18 cellular contexts compared by ENCODE assay signal in the genomic region with DNA sequence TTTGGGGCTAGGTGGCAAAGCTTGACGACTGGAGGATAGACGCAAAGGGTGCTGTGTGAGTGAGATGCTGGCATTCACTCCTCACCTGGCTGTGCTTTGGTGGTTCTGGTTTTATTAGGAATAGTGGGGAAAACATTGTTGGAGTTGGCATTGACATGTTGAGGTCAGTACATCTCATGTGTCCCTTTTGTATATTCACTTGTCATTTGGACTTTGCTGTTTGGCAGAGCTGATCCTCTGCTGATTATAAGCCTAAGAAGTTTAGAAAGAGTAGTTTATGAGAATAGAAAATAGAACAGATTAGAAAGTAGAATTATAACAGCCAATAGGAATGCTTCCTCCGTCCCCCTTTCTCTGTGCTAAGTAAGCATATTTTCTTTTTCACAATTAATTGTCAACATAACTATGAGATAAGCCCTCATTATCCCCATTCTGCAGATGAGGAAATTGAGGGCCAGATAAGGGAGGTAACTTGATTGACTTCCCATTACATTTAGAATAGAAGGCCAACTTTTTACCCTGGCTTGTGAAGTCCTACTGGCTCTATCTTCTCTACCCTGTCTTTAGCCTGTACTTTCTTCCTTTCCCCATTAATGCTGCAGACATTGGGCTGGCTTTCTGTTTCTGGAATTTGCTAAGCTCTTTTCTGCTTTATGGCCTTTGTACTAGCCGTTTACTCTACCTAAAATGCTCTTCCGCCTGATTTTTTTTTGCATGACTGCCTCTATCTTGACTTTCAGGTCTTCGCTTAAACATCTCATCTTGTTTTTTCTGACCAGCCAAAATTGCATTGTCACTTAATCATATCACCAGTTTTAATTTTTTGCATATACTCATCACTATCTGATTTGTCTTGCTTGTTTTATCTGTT. TPM values are rescaled to one million over a fixed set of nuclear protein-coding genes. Genes with fewer than 3 reads are reported as not detected.
DNase-seq lines count a peak whose midpoint lies in the region; ATAC-seq, FAIRE-seq and TF ChIP-seq lines count a peak whose summit lies in the region.
"Had no signal": no experiment of that assay in that cellular context is flagged by ENCODE, and none has a peak within 500 bp of the region (broad histone marks: within the 10 kb centered on the region; RNA-seq: fewer than 3 reads in every experiment).

No MANE protein-coding gene starts in this region.

- CTCF ChIA-PET in GM12878 (lab: Yijun Ruan, JAX): interaction anchor here (0.6 to 5.6 kb wide), 4 partner anchors 11 to 128 kb away, joined by 3 to 52 read pairs (median 6); a partner anchor contains a TSS

- no peak overlapping the region for H3K4me3 Mint-ChIP-seq in neural progenitor cell

- H3K27ac ChIP-seq in C4-2B: peak overlapping the region; percentile 34; the same call in 1 of the 2 replicates
- H3K27ac ChIP-seq in GM12878 (ENCODE audit: control insufficient read depth, insufficient read depth): peak overlapping the region; percentile 10; the same call in 1 of the 2 replicates
- H3K27ac ChIP-seq in neural progenitor cell: no peak overlapping the region
- H3K27ac ChIP-seq in psoas muscle: no peak overlapping the region
- H3K27ac ChIP-seq: epithelial cell of prostate had no signal

- H3K9ac ChIP-seq in GM12878 (ENCODE audit: control insufficient read depth, insufficient read depth, low read length) (no peak overlapping the region), neural progenitor cell (no peak overlapping the region)

- peak overlapping the region; percentile 18; the same call in 1 of the 2 replicates for H3K4me3 ChIP-seq in GM12878
- H3K4me3 ChIP-seq in neural progenitor cell: no peak overlapping the region
- H3K4me3 ChIP-seq in psoas muscle: no peak overlapping the region

- H3K36me3 ChIP-seq in GM12878 (ENCODE audit: control insufficient read depth in 2 of 2, insufficient read depth in 2 of 2, low read length in 1 of 2): peaks cover 5 to 7% of the 10 kb centered on the region in 2 experiments; a peak in 3 of 4 replicates
- H3K36me3 ChIP-seq in neural progenitor cell: no peaks in the 10 kb centered on the region
- H3K36me3 ChIP-seq in psoas muscle (ENCODE audit: insufficient read depth in 1 of 2, low read depth in 1 of 2): peaks cover 0 to 5% of the 10 kb centered on the region in 2 donors

- H2AFZ ChIP-seq in GM12878 (ENCODE audit: control insufficient read depth, low read depth, low read length): no peak overlapping the region
- no peak overlapping the region for H2AFZ ChIP-seq in neural progenitor cell (replicated peaks)

- H3F3A ChIP-seq in neural progenitor cell (ENCODE audit: low read depth): no peaks in the 10 kb centered on the region

- H3K4me2 ChIP-seq in GM12878 (ENCODE audit: control insufficient read depth, insufficient read depth) (peak overlapping the region; percentile 85), neural progenitor cell (peak overlapping the region; percentile 9)

- peak overlapping the region; percentile 19 for H3K27ac Mint-ChIP-seq in neural progenitor cell

- in situ Hi-C loops in GM12878 (cut with MboI): loop anchor here (10.0 kb wide), 1 partner anchor 689 kb away; no protein-coding TSS in a partner anchor

- no peaks in the 10 kb centered on the region for H3K9me3 Mint-ChIP-seq in neural progenitor cell

- BruUV-seq in GM12878 (replicated peaks; lab: Mats Ljungman, UMichigan): no TSS peak

- peaks cover 54% of the 10 kb centered on the region for H3K4me1 ChIP-seq in GM12878 (ENCODE audit: control insufficient read depth, insufficient read depth, low read length)
- H3K4me1 ChIP-seq in neural progenitor cell: peaks cover 46% of the 10 kb centered on the region
- no peaks in the 10 kb centered on the region for H3K4me1 ChIP-seq in psoas muscle

- WGBS in GM12878 (ENCODE audit: insufficient coverage, insufficient replicate concordance, low lambda C conversion rate, missing lambda C conversion rate): 31% methylated on average over 6 of the region's 6 CpGs
- WGBS in psoas muscle, 3 donors: 89 to 90% (median 90%) methylated on average over 6 of the region's 6 CpGs

- POLR2A ChIA-PET in GM12878 (lab: Charles Lee): interaction anchor here (0.7 to 9.2 kb wide), 3 partner anchors 12 to 26 kb away, joined by 3 to 132 read pairs (median 3); a partner anchor contains a TSS

- no peaks in the 10 kb centered on the region for H3K9me3 ChIP-seq in GM12878 (replicated peaks; ENCODE audit: control insufficient read depth, insufficient read depth, low read length)
- no peaks in the 10 kb centered on the region for H3K9me3 ChIP-seq in neural progenitor cell (ENCODE audit: low read depth)
- H3K9me3 ChIP-seq in psoas muscle: no peaks in the 10 kb centered on the region

- RAD21 ChIA-PET in GM12878 (lab: Charles Lee; ENCODE audit: unreplicated experiment): interaction anchor here (0.7 to 9.8 kb wide), 5 partner anchors 11 to 467 kb away, joined by 3 to 128 read pairs (median 5); a partner anchor contains a TSS

- H3K4me1 Mint-ChIP-seq in neural progenitor cell: peaks cover 44% of the 10 kb centered on the region

- no peak for TF ChIP-seq CTCF in C4-2B (conservative IDR thresholded peaks at IDR 0.05)
- no peak for TF ChIP-seq CTCF in GM12878 (IDR thresholded peaks at IDR 0.05 in 2 of 3, conservative IDR thresholded peaks at IDR 0.05 in 1 of 3; ENCODE audit: control insufficient read depth in 2 of 3, extremely low read depth in 1 of 3, insufficient read depth in 1 of 3, low read depth in 3 of 3, low read length in 3 of 3)
- no peak for TF ChIP-seq CTCF in neural progenitor cell (IDR thresholded peaks at IDR 0.05)
- no peak for TF ChIP-seq CTCF in psoas muscle (IDR thresholded peaks at IDR 0.05)

- H3K79me2 ChIP-seq in GM12878 (ENCODE audit: control insufficient read depth, insufficient read depth, low read length): peaks cover 26% of the 10 kb centered on the region
- no peaks in the 10 kb centered on the region for H3K79me2 ChIP-seq in neural progenitor cell (ENCODE audit: low read depth)

- H3K36me3 Mint-ChIP-seq in neural progenitor cell: no peaks in the 10 kb centered on the region

- no peak for ATAC-seq in GM12878
- no peak for ATAC-seq in GM21381 (IDR thresholded peaks at IDR 0.05; ENCODE audit: unreplicated experiment)
- ATAC-seq in psoas muscle: no peak

- DNase-seq in GM19239 (ENCODE audit: insufficient read length, low spot score) (no peak), GM12878 (ENCODE audit: low read depth, low spot score) (no peak), neural progenitor cell (ENCODE audit: low spot score) (peak; percentile 36), hippocampal formation (lab: John Stamatoyannopoulos, UW) (no peak), psoas muscle (no peak)
- DNase-seq in central memory CD4-positive, alpha-beta T cell: no peak
- DNase-seq: activated CD4-positive, CD25-positive, alpha-beta regulatory T cell; activated effector memory CD4-positive, alpha-beta T cell treated with anti-CD3 and anti-CD28 coated beads, Interleukin-2, amount 50 U/mL, for 16 hours; caudate nucleus; GF-D8; IMR-90; mesenchymal stem cell; NCI-H146; SIG-M5; stimulated activated CD4-positive, alpha-beta T cell treated with anti-CD3 and anti-CD28 coated beads, Interleukin-1b, Interleukin-23, amount 100 ng/mL, for 48 hours had no signal

- TF ChIP-seq EP300 in GM12878 (IDR thresholded peaks at IDR 0.05; ENCODE audit: borderline replicate concordance in 1 of 2, control insufficient read depth in 1 of 2, low read depth in 2 of 2, low read length in 2 of 2): no peak

- SMC1A ChIA-PET in GM12878 (lab: Charles Lee; ENCODE audit: uncharacterized antibody, unreplicated experiment): interaction anchor here (0.7 to 12.9 kb wide), 11 partner anchors 11 to 155 kb away, joined by 3 to 180 read pairs (median 3); a partner anchor contains a TSS

- no peaks in the 10 kb centered on the region for H3K27me3 ChIP-seq in GM12878 (replicated peaks in 1 of 2; ENCODE audit: control insufficient read depth in 2 of 2, insufficient read depth in 2 of 2, low read length in 1 of 2)
- H3K27me3 ChIP-seq in neural progenitor cell: no peaks in the 10 kb centered on the region
- no peaks in the 10 kb centered on the region for H3K27me3 ChIP-seq in psoas muscle (ENCODE audit: insufficient read depth in 3 of 3, low read length in 2 of 3)

- intact Hi-C loops in GM12878 (cut with micrococcal nuclease; ENCODE audit: unreplicated experiment) (loop anchor here (2.0 to 10.0 kb wide), 4 partner anchors 79 to 479 kb away; no protein-coding TSS in a partner anchor), psoas muscle (cut with DNase I) (no loop called here)

- peaks cover 2% of the 10 kb centered on the region for H3K27me3 Mint-ChIP-seq in neural progenitor cell (ENCODE audit: insufficient read depth, low read depth)

- H4K20me1 ChIP-seq in GM12878 (ENCODE audit: control insufficient read depth, insufficient read depth): 0 out of 2 replicates have a peak, but pooled peaks cover 3% of the 10 kb centered on the region
- no peaks in the 10 kb centered on the region for H4K20me1 ChIP-seq in neural progenitor cell (ENCODE audit: low read depth)

- no peak for TF ChIP-seq RAD21 in GM12878 (IDR thresholded peaks at IDR 0.05; ENCODE audit: insufficient read depth, low read depth, low read length)

- FAIRE-seq in GM19239 (lab: Jason Lieb, UNC) (peak; percentile 64), GM12878 (lab: Jason Lieb, UNC) (no peak)

- no peak for TF ChIP-seq POLR2A in GM12878 (IDR thresholded peaks at IDR 0.05; ENCODE audit: low read depth, low read length)

RNA-seq across cellular contexts. Expression of a gene that starts 12.8 kb away (rescaled TPM):
- 1,204 and 1,224 TPM in 2 replicates for total RNA-seq in GM12878 (2013; cell fraction: nucleolus; rRNA removed)
- 37.8 and 41.3 TPM in 2 replicates for total RNA-seq in GM12878 (2014; rRNA removed)
- 37.3 and 37.9 TPM in 2 replicates for total RNA-seq in GM12878 (2014; rRNA removed; fragmentation: Illumina TruSeq; extraction: Trizol)
- 42.9 and 46.0 TPM in 2 replicates for total RNA-seq in GM12878 (2021)
- 25.5 TPM for polyA plus RNA-seq in GM12878 (2011; ENCODE audit: low read depth)
- 239 and 328 TPM in 2 replicates for polyA plus RNA-seq in GM12878 (2011; rRNA removed)
- polyA plus RNA-seq in GM12878 (2011; cell fraction: cytosol; rRNA removed): 102 and 126 TPM in 2 replicates
- polyA plus RNA-seq in GM12878 (2011; cell fraction: nucleus; rRNA removed): 372 and 416 TPM in 2 replicates
- polyA plus RNA-seq in GM12878 (2012): 18.1 and 31.8 TPM in 2 replicates
- 30.4 and 39.1 TPM in 2 replicates for polyA plus RNA-seq in GM12878 (2014; fragmentation: Illumina TruSeq; extraction: Trizol)
- 10 to 100 TPM; 12.2 to 12.6 TPM for polyA plus RNA-seq in GM12878 (2014; fragmentation: Nextera tagmentation; extraction: Ambion mirVana)
- polyA plus RNA-seq in GM12878 (2014; rRNA removed): 17.1 and 17.2 TPM in 2 replicates
- polyA plus RNA-seq in GM12878 (2016; fragmentation: Nextera tagmentation; extraction: Ambion mirVana): 10 to 100 TPM; 15.8 to 19.5 TPM
- polyA minus RNA-seq in GM12878 (2011; rRNA and poly(A)+ RNA removed): 557 and 673 TPM in 2 replicates
- polyA minus RNA-seq in GM12878 (2011; cell fraction: cytosol; rRNA and poly(A)+ RNA removed): 109 and 129 TPM in 2 replicates
- 587 and 802 TPM in 2 replicates for polyA minus RNA-seq in GM12878 (2011; cell fraction: nucleus; rRNA and poly(A)+ RNA removed)
- 3.3 and 5.0 TPM in 2 replicates for total RNA-seq in neural progenitor cell (ENCODE audit: low replicate concordance)
- 1 to 10 TPM; 6.2 to 9.2 (median 8.3) TPM for total RNA-seq in psoas muscle
- 1 to 10 TPM; 4.4 to 9.2 (median 9.0) TPM for polyA plus RNA-seq in psoas muscle

RNA-seq across cellular contexts. Expression of a gene that starts 38.9 kb away (rescaled TPM):
- total RNA-seq in GM12878 (2013; cell fraction: nucleolus; rRNA removed): 34.2 and 35.2 TPM in 2 replicates
- total RNA-seq in GM12878 (2014; rRNA removed) (12.7 and 15.0 TPM in 2 replicates), GM12878 (2014; rRNA removed; fragmentation: Illumina TruSeq; extraction: Trizol) (7.6 and 8.1 TPM in 2 replicates), GM12878 (2021) (9.0 and 9.5 TPM in 2 replicates), neural progenitor cell (ENCODE audit: low replicate concordance) (10.6 and 15.8 TPM in 2 replicates), psoas muscle (1 to 10 TPM; 4.6 to 6.4 (median 5.1) TPM)
- 4.4 TPM for polyA plus RNA-seq in GM12878 (2011; ENCODE audit: low read depth)
- polyA plus RNA-seq in GM12878 (2011; rRNA removed) (4.6 TPM in 2 replicates), GM12878 (2014; fragmentation: Illumina TruSeq; extraction: Trizol) (6.0 and 7.4 TPM in 2 replicates), GM12878 (2014; fragmentation: Nextera tagmentation; extraction: Ambion mirVana) (1 to 10 TPM; 3.2 to 3.5 TPM), GM12878 (2014; rRNA removed) (7.1 and 10.8 TPM in 2 replicates), GM12878 (2016; fragmentation: Nextera tagmentation; extraction: Ambion mirVana) (10 to 100 TPM; 13.7 to 14.3 TPM), psoas muscle (1 to 10 TPM; 3.0 to 7.6 (median 5.0) TPM)
- polyA plus RNA-seq in GM12878 (2011; cell fraction: cytosol; rRNA removed): 4.1 and 5.4 TPM in 2 replicates
- 3.3 and 4.2 TPM in 2 replicates for polyA plus RNA-seq in GM12878 (2011; cell fraction: nucleus; rRNA removed)
- polyA plus RNA-seq in GM12878 (2012): 5.4 and 6.0 TPM in 2 replicates
- polyA minus RNA-seq in GM12878 (2011; rRNA and poly(A)+ RNA removed): 6.6 and 7.8 TPM in 2 replicates
- 1.5 and 2.8 TPM in 2 replicates for polyA minus RNA-seq in GM12878 (2011; cell fraction: cytosol; rRNA and poly(A)+ RNA removed)
- polyA minus RNA-seq in GM12878 (2011; cell fraction: nucleus; rRNA and poly(A)+ RNA removed): 9.2 and 18.7 TPM in 2 replicates

Comparison
In these comparisons a context has a peak if more than half of its experiments do, and no peak if none do; other contexts are left out.
1. H3K27ac ChIP-seq: peak in C4-2B (single experiment) and GM12878 (single experiment); none in neural progenitor cell (single experiment) and psoas muscle (single experiment).